In genomic region chr20:37937686-37938085, GRCh38 we compare ENCODE assay signal across 16 cellular contexts. TPM values are rescaled to one million over a fixed set of nuclear protein-coding genes. Genes with fewer than 3 reads are reported as not detected.
DNase-seq lines count a peak whose midpoint lies in the region; ATAC-seq and TF ChIP-seq lines count a peak whose summit lies in the region.
"Had no signal": no experiment of that assay in that cellular context is flagged by ENCODE, and none has a peak within 500 bp of the region (broad histone marks: within the 10 kb centered on the region; RNA-seq: fewer than 3 reads in every experiment).

No MANE protein-coding gene starts in this region.

- ATAC-seq in RWPE2 (ENCODE audit: low read depth) = no peak
- ATAC-seq: CD8-positive, alpha-beta T cell had no signal

- H3K23ac ChIP-seq in mesenchymal stem cell (ENCODE audit: low read length in 2 of 2) = no peak overlapping the region

- H3K36me3 ChIP-seq in RWPE2 (ENCODE audit: low read depth) = no peaks in the 10 kb centered on the region
- H3K36me3 ChIP-seq in mesenchymal stem cell (ENCODE audit: control insufficient read depth in 1 of 2, insufficient read depth in 2 of 2, low read depth in 1 of 2, low read length in 2 of 2) = peaks cover 0 to 2% of the 10 kb centered on the region in 2 experiments
- no peaks in the 10 kb centered on the region for H3K36me3 ChIP-seq in GM23248 (ENCODE audit: low read depth)
- H3K36me3 ChIP-seq: BLaER1 treated with 17β-estradiol and CSF1 and Interleukin-3, amounts not matched to agents 10 nM and 100 nM; HAP-1 had no signal

- peak overlapping the region; percentile 13 for H2BK15ac ChIP-seq in mesenchymal stem cell (ENCODE audit: low read depth, poor library complexity, severe bottlenecking)

- H3K4me1 ChIP-seq in RWPE2 (ENCODE audit: insufficient read depth, poor library complexity, severe bottlenecking) (no peaks in the 10 kb centered on the region), mesenchymal stem cell (ENCODE audit: control insufficient read depth, insufficient read depth, low read depth, low read length) (no peaks in the 10 kb centered on the region), GM23248 (ENCODE audit: insufficient read depth) (no peaks in the 10 kb centered on the region)
- H3K4me1 ChIP-seq: BLaER1 treated with 17β-estradiol and CSF1 and Interleukin-3, amounts not matched to agents 10 nM and 100 nM; HAP-1 had no signal

- no peaks in the 10 kb centered on the region for H3K79me2 ChIP-seq in GM23248 (ENCODE audit: insufficient read depth)

- H3K4me3 ChIP-seq in RWPE2 (ENCODE audit: severe bottlenecking) (no peak overlapping the region), mesenchymal stem cell (ENCODE audit: insufficient read depth in 1 of 2, low read depth in 1 of 2, low read length in 2 of 2) (no peak overlapping the region), GM23248 (no peak overlapping the region)
- H3K4me3 ChIP-seq: BLaER1 treated with 17β-estradiol and CSF1 and Interleukin-3, amounts not matched to agents 10 nM and 100 nM; HAP-1 had no signal

- DNase-seq in activated effector memory CD4-positive, alpha-beta T cell treated with anti-CD3 and anti-CD28 coated beads, Interleukin-2, amount 50 U/mL, for 16 hours = peak; percentile 24
- DNase-seq in activated effector memory CD4-positive, alpha-beta T cell treated with Interleukin-2 at 50 U/mL for 16 hours = no peak
- DNase-seq in RWPE2 (ENCODE audit: low spot score) = peak; percentile 72
- no peak for DNase-seq in mesenchymal stem cell
- DNase-seq in GM23248 = no peak
- no peak for DNase-seq in stimulated activated CD8-positive, alpha-beta memory T cell treated with anti-CD3 and anti-CD28 coated beads, Interleukin-4, amount 100 ng/mL, for 48 hours
- DNase-seq in KG1 (lab: John Stamatoyannopoulos, UW) = no peak
- DNase-seq: Calu3; CD8-positive, alpha-beta T cell; DMS79 treated with DMSO at 0.1 percent for 48 hours; GF-D8 had no signal

- H3K18ac ChIP-seq in mesenchymal stem cell (ENCODE audit: low read depth in 1 of 2, low read length in 2 of 2) = no peak overlapping the region

- no peak overlapping the region for H2AFZ ChIP-seq in mesenchymal stem cell (ENCODE audit: low read depth, low read length)
- H2AFZ ChIP-seq in GM23248 = no peak overlapping the region

- H2BK5ac ChIP-seq in mesenchymal stem cell (ENCODE audit: low read depth, low read length, poor library complexity, severe bottlenecking) = no peak overlapping the region

- no peak overlapping the region for H3K4ac ChIP-seq in mesenchymal stem cell (ENCODE audit: low read depth in 1 of 2, low read length in 2 of 2)

- no peak for TF ChIP-seq CTCF in RWPE2 (IDR thresholded peaks at IDR 0.05; ENCODE audit: poor library complexity, severe bottlenecking)

- H3K9me3 ChIP-seq in RWPE2 (ENCODE audit: severe bottlenecking) (no peaks in the 10 kb centered on the region), mesenchymal stem cell (ENCODE audit: control insufficient read depth, low read length) (no peaks in the 10 kb centered on the region), GM23248 (ENCODE audit: low read depth) (no peaks in the 10 kb centered on the region)
- H3K9me3 ChIP-seq: BLaER1 treated with 17β-estradiol and CSF1 and Interleukin-3, amounts not matched to agents 10 nM and 100 nM; HAP-1 had no signal

- no peaks in the 10 kb centered on the region for H3F3A ChIP-seq in GM23248 (ENCODE audit: insufficient read depth)

- H3K27ac ChIP-seq in RWPE2 (ENCODE audit: poor library complexity, severe bottlenecking) (no peak overlapping the region), mesenchymal stem cell (ENCODE audit: low read length, poor library complexity, severe bottlenecking) (no peak overlapping the region), GM23248 (no peak overlapping the region)
- H3K27ac ChIP-seq: 22Rv1; BLaER1 treated with 17β-estradiol and CSF1 and Interleukin-3, amounts not matched to agents 10 nM and 100 nM had no signal

- no peak overlapping the region for H4K8ac ChIP-seq in mesenchymal stem cell (ENCODE audit: low read length)

- no peak overlapping the region for H2AK5ac ChIP-seq in mesenchymal stem cell (ENCODE audit: low read length, severe bottlenecking)

- H3K9ac ChIP-seq in mesenchymal stem cell (ENCODE audit: low read length) (no peak overlapping the region), GM23248 (no peak overlapping the region)
- H3K9ac ChIP-seq: BLaER1 treated with 17β-estradiol and CSF1 and Interleukin-3, amounts not matched to agents 10 nM and 100 nM had no signal

- H3K14ac ChIP-seq in mesenchymal stem cell (ENCODE audit: low read length in 2 of 2) = no peak overlapping the region

- in situ Hi-C loops in GM23248 (cut with MboI) = no loop called here

- H3K27me3 ChIP-seq in RWPE2 (ENCODE audit: insufficient read depth, poor library complexity, severe bottlenecking) = no peaks in the 10 kb centered on the region
- peaks cover 20 to 26% of the 10 kb centered on the region in 2 experiments for H3K27me3 ChIP-seq in mesenchymal stem cell (ENCODE audit: control insufficient read depth in 1 of 2, insufficient read depth in 1 of 2, low read length in 2 of 2)
- H3K27me3 ChIP-seq in GM23248 (replicated peaks; ENCODE audit: insufficient read depth) = no peaks in the 10 kb centered on the region
- H3K27me3 ChIP-seq: BLaER1 treated with 17β-estradiol and CSF1 and Interleukin-3, amounts not matched to agents 10 nM and 100 nM had no signal

- H4K20me1 ChIP-seq in GM23248 (ENCODE audit: insufficient read depth) = no peaks in the 10 kb centered on the region
- H4K20me1 ChIP-seq: BLaER1 treated with 17β-estradiol and CSF1 and Interleukin-3, amounts not matched to agents 10 nM and 100 nM had no signal

- H3K9me2 ChIP-seq in GM23248 (ENCODE audit: insufficient read depth) = no peaks in the 10 kb centered on the region

- H2BK120ac ChIP-seq in mesenchymal stem cell (ENCODE audit: low read depth, low read length) = no peak overlapping the region

- H2BK12ac ChIP-seq in mesenchymal stem cell (ENCODE audit: low read length in 2 of 2) = no peak overlapping the region

- 79% methylated on average over 4 of the region's 4 CpGs for WGBS in mesenchymal stem cell
- 67 to 71% methylated on average over 4 of the region's 4 CpGs for WGBS in GM23248 (ENCODE audit: low coverage in 1 of 2, low lambda C conversion rate in 2 of 2, missing lambda C conversion rate in 2 of 2), 2 experiments

- H4K91ac ChIP-seq in mesenchymal stem cell (ENCODE audit: low read length) = no peak overlapping the region

- H3K4me2 ChIP-seq in mesenchymal stem cell (ENCODE audit: low read length, poor library complexity, severe bottlenecking) (no peak overlapping the region), GM23248 (ENCODE audit: unreplicated experiment) (no peak overlapping the region)
- H3K4me2 ChIP-seq: BLaER1 treated with 17β-estradiol and CSF1 and Interleukin-3, amounts not matched to agents 10 nM and 100 nM had no signal

- no peaks in the 10 kb centered on the region for H3K79me1 ChIP-seq in mesenchymal stem cell (replicated peaks; ENCODE audit: low read length, poor library complexity, severe bottlenecking)

RNA-seq across cellular contexts. Expression of gene VSTM2L, which starts 34.8 kb away (rescaled TPM):
- polyA plus RNA-seq in mesenchymal stem cell (2013, experiment 1 of 2) = 2.1 TPM
- polyA plus RNA-seq in mesenchymal stem cell (2013, experiment 2 of 2) = 2.4 TPM
- total RNA-seq in GM23248 (2014; rRNA removed; shearing (Covaris generic)) = 6.2 and 9.2 TPM in 2 replicates
- 4.1 and 5.1 TPM in 2 replicates for polyA plus RNA-seq in GM23248 (2016; fragmentation: Nextera tagmentation; extraction: Ambion mirVana)
- total RNA-seq: B cell; CD8-positive, alpha-beta T cell; HT-29 had no signal

Comparison
In these comparisons a context has a peak if more than half of its experiments do, and no peak if none do; other contexts are left out.
1. DNase-seq: peak in activated effector memory CD4-positive, alpha-beta T cell treated with anti-CD3 and anti-CD28 coated beads, Interleukin-2, amount 50 U/mL, for 16 hours (single experiment) and RWPE2 (single experiment); none in activated effector memory CD4-positive, alpha-beta T cell treated with Interleukin-2 at 50 U/mL for 16 hours (single experiment), mesenchymal stem cell (single experiment), GM23248 (single experiment), stimulated activated CD8-positive, alpha-beta memory T cell treated with anti-CD3 and anti-CD28 coated beads, Interleukin-4, amount 100 ng/mL, for 48 hours (single experiment) and KG1 (single experiment).